ENCODE assay signal across 27 cellular contexts in the genomic region with DNA sequence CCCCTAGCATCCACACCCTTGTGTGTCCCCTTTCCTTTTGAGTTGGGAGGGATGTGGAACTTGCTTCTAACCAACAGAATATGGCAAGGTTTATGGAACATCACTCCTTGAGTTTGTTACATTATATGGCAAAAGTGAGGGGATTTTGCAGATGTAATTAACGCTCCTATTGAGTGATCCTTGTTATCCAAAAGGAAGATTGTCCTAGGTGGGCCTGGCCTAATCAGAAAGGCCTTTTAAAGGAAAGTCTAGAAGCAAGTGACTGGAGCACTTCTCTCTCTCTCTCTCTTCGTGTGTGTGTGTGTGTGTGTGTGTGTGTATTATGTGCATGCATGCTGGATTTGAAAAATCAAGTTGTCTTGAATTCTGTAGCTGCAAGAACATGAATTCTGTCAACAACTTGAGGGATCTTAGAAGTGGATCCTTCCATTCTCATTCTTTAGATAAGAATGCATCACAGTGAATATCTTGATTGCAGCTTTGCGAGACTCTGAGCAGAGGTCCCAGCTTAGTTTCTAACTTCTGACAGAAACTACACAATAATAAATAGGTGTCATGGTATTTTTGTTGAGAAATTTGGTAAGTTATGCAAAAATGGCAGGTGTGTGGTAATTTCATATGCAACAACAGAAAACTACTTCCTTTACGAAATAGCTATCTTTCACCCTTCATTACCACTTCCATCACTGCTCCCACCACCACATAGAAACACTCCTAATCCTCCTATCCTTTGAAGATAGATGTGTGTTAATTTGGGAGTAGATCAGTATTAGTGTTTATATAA.
A peak's percentile ranks its signal among the peaks of the same experiment; 100 is the strongest.
DNase-seq lines count a peak whose midpoint lies in the region; ATAC-seq and TF ChIP-seq lines count a peak whose summit lies in the region.
"Had no signal": no experiment of that assay in that cellular context is flagged by ENCODE, and none has a peak within 500 bp of the region (broad histone marks: within the 10 kb centered on the region; RNA-seq: fewer than 3 reads in every experiment).

No MANE protein-coding gene starts in this region.

- H3K36me3 ChIP-seq in SK-N-SH (replicated peaks in 1 of 2; ENCODE audit: control insufficient read depth in 1 of 2, insufficient read depth in 2 of 2, low read length in 1 of 2) (peaks cover 0 to 3% of the 10 kb centered on the region in 2 experiments), heart left ventricle (no peaks in the 10 kb centered on the region)
- H3K36me3 ChIP-seq: brain microvascular endothelial cell, prostate gland had no signal

- DNase-seq in SK-N-SH (no peak), NCI-H2107 treated with DMSO at 0.1 percent for 48 hours (lab: John Stamatoyannopoulos, UW; ENCODE audit: unreplicated experiment) (no peak), heart left ventricle (no peak)
- no peak for DNase-seq in stimulated activated naive CD8-positive, alpha-beta T cell treated with anti-CD3 and anti-CD28 coated beads, Interleukin-15, amount 100 ng/mL, for 72 hours
- DNase-seq in activated T-helper 1 cell treated with anti-CD3 and anti-CD28 coated beads, Interleukin-12 subunit alpha, Interleukin-12 subunit beta, Interleukin-2, Interleukin-4 antibody, amounts not matched to agents 30 ng/mL and 10 ng/mL and 1 ng/mL, durations not matched to agents 14 hours and 24 hours and 36 hours (ENCODE audit: low spot score): no peak
- DNase-seq: 8988T; activated B cell treated with CpG ODN at 0.5 μM for 24 hours; amniotic stem cell; brain microvascular endothelial cell; Calu3; DMS79 treated with DMSO at 0.1 percent for 48 hours; HFFc6; islet precursor cell; left ventricle myocardium superior; NCI-H2171; NCI-H510A; nucleus accumbens; SHP77 treated with DMSO at 0.1 percent for 48 hours; stimulated activated CD4-positive, alpha-beta T cell treated with anti-CD3 and anti-CD28 coated beads, Interleukin-12 subunit alpha, Interleukin-12 subunit beta, amount 100 ng/mL, for 4 hours; stimulated activated CD4-positive, alpha-beta T cell treated with anti-CD3 and anti-CD28 coated beads, Interleukin-4, amount 100 ng/mL, for 1 hour had no signal

- H3F3A ChIP-seq in SK-N-SH (replicated peaks; ENCODE audit: insufficient read depth): peaks cover 9% of the 10 kb centered on the region

- TF ChIP-seq POLR2A in heart left ventricle (IDR thresholded peaks at IDR 0.05): no peak

- peaks cover 0 to 8% of the 10 kb centered on the region in 2 experiments; a peak in 2 of 4 replicates for H3K4me1 ChIP-seq in SK-N-SH (ENCODE audit: control insufficient read depth in 1 of 2, insufficient read depth in 2 of 2, low read depth in 1 of 2, low read length in 1 of 2)
- H3K4me1 ChIP-seq in heart left ventricle: no peaks in the 10 kb centered on the region
- H3K4me1 ChIP-seq: prostate gland had no signal

- H3K9me3 ChIP-seq in SK-N-SH (no peaks in the 10 kb centered on the region; the same call in 1 of the 2 replicates), heart left ventricle (peaks cover 0 to 4% (median 0%) of the 10 kb centered on the region in 12 donors)
- H3K9me3 ChIP-seq: prostate gland had no signal

- no peaks in the 10 kb centered on the region for H4K20me1 ChIP-seq in SK-N-SH (ENCODE audit: insufficient read depth)

- peak overlapping the region; percentile 89 for H3K27ac Mint-ChIP-seq in stimulated activated naive CD8-positive, alpha-beta T cell treated with anti-CD3 and anti-CD28 coated beads, Interleukin-15, Interleukin-2, amounts not matched to agents 100 ng/mL and 50 ng/mL, for 24 hours
- peak overlapping the region in 1 of 2 donors; percentile 74 for H3K27ac Mint-ChIP-seq in stimulated activated naive CD8-positive, alpha-beta T cell treated with anti-CD3 and anti-CD28 coated beads, Interleukin-15, amount 100 ng/mL, for 72 hours
- peak overlapping the region; percentile 86 for H3K27ac Mint-ChIP-seq in activated T-helper 1 cell treated with anti-CD3 and anti-CD28 coated beads, Interleukin-12 subunit alpha, Interleukin-12 subunit beta, Interleukin-2, Interleukin-4 antibody, amounts not matched to agents 30 ng/mL and 10 ng/mL and 1 ng/mL, durations not matched to agents 14 hours and 24 hours and 36 hours
- H3K27ac Mint-ChIP-seq: activated B cell treated with CpG ODN at 0.5 μM for 24 hours; HFFc6; stimulated activated memory B cell treated with anti-CD40 and anti-IgM and Interleukin-4, amounts not matched to agents 10 μg/mL and 1 μg/mL and 100 μg/mL, for 72 hours had no signal

- WGBS in SK-N-SH (ENCODE audit: low lambda C conversion rate): 94% methylated on average over 4 of the region's 4 CpGs
- 82 to 89% (median 87%) methylated on average over 4 of the region's 4 CpGs for WGBS in heart left ventricle, 4 donors

- no peak overlapping the region for H3K4me3 Mint-ChIP-seq in stimulated activated naive CD8-positive, alpha-beta T cell treated with anti-CD3 and anti-CD28 coated beads, Interleukin-15, Interleukin-2, amounts not matched to agents 100 ng/mL and 50 ng/mL, for 24 hours
- H3K4me3 Mint-ChIP-seq in stimulated activated naive CD8-positive, alpha-beta T cell treated with anti-CD3 and anti-CD28 coated beads, Interleukin-15, amount 100 ng/mL, for 72 hours: no peak overlapping the region
- peak overlapping the region; percentile 23 for H3K4me3 Mint-ChIP-seq in activated T-helper 1 cell treated with anti-CD3 and anti-CD28 coated beads, Interleukin-12 subunit alpha, Interleukin-12 subunit beta, Interleukin-2, Interleukin-4 antibody, amounts not matched to agents 30 ng/mL and 10 ng/mL and 1 ng/mL, durations not matched to agents 14 hours and 24 hours and 36 hours
- H3K4me3 Mint-ChIP-seq: activated B cell treated with CpG ODN at 0.5 μM for 24 hours; HFFc6; stimulated activated memory B cell treated with anti-CD40 and anti-IgM and Interleukin-4, amounts not matched to agents 10 μg/mL and 1 μg/mL and 100 μg/mL, for 72 hours had no signal

- POLR2A ChIA-PET in SK-N-SH (lab: Yijun Ruan, JAX): no interaction called here

- peaks cover 24% of the 10 kb centered on the region for H3K9me3 Mint-ChIP-seq in stimulated activated naive CD8-positive, alpha-beta T cell treated with anti-CD3 and anti-CD28 coated beads, Interleukin-15, Interleukin-2, amounts not matched to agents 100 ng/mL and 50 ng/mL, for 24 hours
- peaks cover 0 to 29% of the 10 kb centered on the region in 2 donors for H3K9me3 Mint-ChIP-seq in stimulated activated naive CD8-positive, alpha-beta T cell treated with anti-CD3 and anti-CD28 coated beads, Interleukin-15, amount 100 ng/mL, for 72 hours
- peaks cover 47% of the 10 kb centered on the region for H3K9me3 Mint-ChIP-seq in activated T-helper 1 cell treated with anti-CD3 and anti-CD28 coated beads, Interleukin-12 subunit alpha, Interleukin-12 subunit beta, Interleukin-2, Interleukin-4 antibody, amounts not matched to agents 30 ng/mL and 10 ng/mL and 1 ng/mL, durations not matched to agents 14 hours and 24 hours and 36 hours
- H3K9me3 Mint-ChIP-seq: activated B cell treated with CpG ODN at 0.5 μM for 24 hours, HFFc6 had no signal

- no peak overlapping the region for H3K4me2 ChIP-seq in SK-N-SH

- H3K27ac ChIP-seq in SK-N-SH (ENCODE audit: low read depth in 2 of 2, low read length in 1 of 2) (no peak overlapping the region), heart left ventricle (no peak overlapping the region)
- H3K27ac ChIP-seq: brain microvascular endothelial cell, prostate gland had no signal

- no peak overlapping the region for H3K9ac ChIP-seq in SK-N-SH

- no peaks in the 10 kb centered on the region for H3K27me3 Mint-ChIP-seq in stimulated activated naive CD8-positive, alpha-beta T cell treated with anti-CD3 and anti-CD28 coated beads, Interleukin-15, Interleukin-2, amounts not matched to agents 100 ng/mL and 50 ng/mL, for 24 hours
- no peaks in the 10 kb centered on the region for H3K27me3 Mint-ChIP-seq in stimulated activated naive CD8-positive, alpha-beta T cell treated with anti-CD3 and anti-CD28 coated beads, Interleukin-15, amount 100 ng/mL, for 72 hours
- no peaks in the 10 kb centered on the region for H3K27me3 Mint-ChIP-seq in activated T-helper 1 cell treated with anti-CD3 and anti-CD28 coated beads, Interleukin-12 subunit alpha, Interleukin-12 subunit beta, Interleukin-2, Interleukin-4 antibody, amounts not matched to agents 30 ng/mL and 10 ng/mL and 1 ng/mL, durations not matched to agents 14 hours and 24 hours and 36 hours (ENCODE audit: insufficient read depth)
- H3K27me3 Mint-ChIP-seq: activated B cell treated with CpG ODN at 0.5 μM for 24 hours; stimulated activated memory B cell treated with anti-CD40 and anti-IgM and Interleukin-4, amounts not matched to agents 10 μg/mL and 1 μg/mL and 100 μg/mL, for 72 hours had no signal

- TF ChIP-seq RAD21 in SK-N-SH (IDR thresholded peaks at IDR 0.05; ENCODE audit: low read length): no peak

- intact Hi-C loops in activated T-helper 1 cell treated with anti-CD3 and anti-CD28 coated beads, Interleukin-12 subunit alpha, Interleukin-12 subunit beta, Interleukin-2, Interleukin-4 antibody, amounts not matched to agents 30 ng/mL and 10 ng/mL and 1 ng/mL, durations not matched to agents 14 hours and 24 hours and 36 hours (cut with micrococcal nuclease): loop anchor here (2.0 to 5.0 kb wide), 5 partner anchors 19 to 862 kb away; a partner anchor contains a TSS
- intact Hi-C loops in heart left ventricle (cut with DNase I): loop anchor here in 1 of 10 donors (10.0 kb wide), 1 partner anchor 55 kb away; no protein-coding TSS in a partner anchor

- no peaks in the 10 kb centered on the region for H3K79me2 ChIP-seq in SK-N-SH (ENCODE audit: insufficient read depth)

- H3K9me2 ChIP-seq in SK-N-SH: no peaks in the 10 kb centered on the region

- ATAC-seq in SK-N-SH treated with all-trans-retinoic acid at 6 μM for 48 hours (no peak), heart left ventricle (no peak), GM21447 (IDR thresholded peaks at IDR 0.05; ENCODE audit: unreplicated experiment) (no peak)
- ATAC-seq in stimulated activated naive CD8-positive, alpha-beta T cell treated with anti-CD3 and anti-CD28 coated beads, Interleukin-15, amount 100 ng/mL, for 72 hours: no peak
- ATAC-seq: left ventricle myocardium superior; Panc1; sciatic nerve; stimulated activated memory B cell treated with anti-CD40 and anti-IgM and Interleukin-4, amounts not matched to agents 10 μg/mL and 1 μg/mL and 100 μg/mL, for 72 hours had no signal

- H3K4me1 Mint-ChIP-seq in stimulated activated naive CD8-positive, alpha-beta T cell treated with anti-CD3 and anti-CD28 coated beads, Interleukin-15, Interleukin-2, amounts not matched to agents 100 ng/mL and 50 ng/mL, for 24 hours (ENCODE audit: low read depth): peaks cover 70% of the 10 kb centered on the region
- peaks cover 62% of the 10 kb centered on the region for H3K4me1 Mint-ChIP-seq in stimulated activated naive CD8-positive, alpha-beta T cell treated with anti-CD3 and anti-CD28 coated beads, Interleukin-15, amount 100 ng/mL, for 72 hours
- peaks cover 57% of the 10 kb centered on the region for H3K4me1 Mint-ChIP-seq in activated T-helper 1 cell treated with anti-CD3 and anti-CD28 coated beads, Interleukin-12 subunit alpha, Interleukin-12 subunit beta, Interleukin-2, Interleukin-4 antibody, amounts not matched to agents 30 ng/mL and 10 ng/mL and 1 ng/mL, durations not matched to agents 14 hours and 24 hours and 36 hours (ENCODE audit: low read depth)

- H2AFZ ChIP-seq in SK-N-SH (ENCODE audit: low read depth): 0 out of 2 replicates have a peak overlapping the region, but pooled peaks have one; percentile 64

- CTCF ChIA-PET in SK-N-SH (lab: Yijun Ruan, JAX): no interaction called here

- TF ChIP-seq CTCF in SK-N-SH (IDR thresholded peaks at IDR 0.05) (no peak), heart left ventricle (IDR thresholded peaks at IDR 0.05) (no peak)

- no peak overlapping the region for H3K4me3 ChIP-seq in SK-N-SH (ENCODE audit: low read depth in 2 of 2, low read length in 1 of 2)
- H3K4me3 ChIP-seq in heart left ventricle: no peak overlapping the region
- H3K4me3 ChIP-seq: prostate gland had no signal

- no peak for TF ChIP-seq EP300 in SK-N-SH (IDR thresholded peaks at IDR 0.05; ENCODE audit: borderline replicate concordance in 1 of 2, low read depth in 1 of 2, low read length in 1 of 2)

- H3K36me3 Mint-ChIP-seq in stimulated activated naive CD8-positive, alpha-beta T cell treated with anti-CD3 and anti-CD28 coated beads, Interleukin-15, Interleukin-2, amounts not matched to agents 100 ng/mL and 50 ng/mL, for 24 hours (ENCODE audit: low read depth): peaks cover 38% of the 10 kb centered on the region
- peaks cover 50% of the 10 kb centered on the region for H3K36me3 Mint-ChIP-seq in activated T-helper 1 cell treated with anti-CD3 and anti-CD28 coated beads, Interleukin-12 subunit alpha, Interleukin-12 subunit beta, Interleukin-2, Interleukin-4 antibody, amounts not matched to agents 30 ng/mL and 10 ng/mL and 1 ng/mL, durations not matched to agents 14 hours and 24 hours and 36 hours (ENCODE audit: low read depth)
- H3K36me3 Mint-ChIP-seq: stimulated activated memory B cell treated with anti-CD40 and anti-IgM and Interleukin-4, amounts not matched to agents 10 μg/mL and 1 μg/mL and 100 μg/mL, for 72 hours had no signal

- no peaks in the 10 kb centered on the region for H3K27me3 ChIP-seq in SK-N-SH (ENCODE audit: insufficient read depth)
- no peaks in the 10 kb centered on the region for H3K27me3 ChIP-seq in heart left ventricle
- H3K27me3 ChIP-seq: brain microvascular endothelial cell had no signal
